ENCODE assay signal across 8 cellular contexts in genomic region chr4:105088110-105088879, GRCh38. TPM values are rescaled to one million over a fixed set of nuclear protein-coding genes. Genes with fewer than 3 reads are reported as not detected.
DNase-seq lines count a peak whose midpoint lies in the region; TF ChIP-seq lines count a peak whose summit lies in the region.

No MANE protein-coding gene starts in this region.

- no peak for TF ChIP-seq CTCF in retinal pigment epithelial cell (conservative IDR thresholded peaks at IDR 0.05; ENCODE audit: low read depth, low read length)

- no peaks in the 10 kb centered on the region for H3K36me3 ChIP-seq in HAP-1 (replicated peaks)
- no peaks in the 10 kb centered on the region for H3K36me3 ChIP-seq in SJSA1

- peaks cover 9% of the 10 kb centered on the region for H3K4me1 ChIP-seq in HAP-1
- H3K4me1 ChIP-seq in SJSA1 (replicated peaks), result peaks cover 23% of the 10 kb centered on the region

- H3K9me3 ChIP-seq in HAP-1, result no peaks in the 10 kb centered on the region
- no peaks in the 10 kb centered on the region for H3K9me3 ChIP-seq in SJSA1 (replicated peaks)

- H3K27ac ChIP-seq in SJSA1, result peak overlapping the region; percentile 87

- H3K27me3 ChIP-seq in HAP-1 (ENCODE audit: low read depth), result no peaks in the 10 kb centered on the region
- no peaks in the 10 kb centered on the region for H3K27me3 ChIP-seq in SJSA1 (replicated peaks)

- H3K4me3 ChIP-seq in HAP-1 (no peak overlapping the region), SJSA1 (peak overlapping the region; percentile 21), retinal pigment epithelial cell (ENCODE audit: low read length) (peak overlapping the region; percentile 0)

- peak; percentile 49 to 54 for DNase-seq in HAP-1 (ENCODE audit: low spot score in 2 of 2)
- peak; percentile 75 to 86 for DNase-seq in SJSA1 (ENCODE audit: low read depth in 1 of 2, low spot score in 2 of 2)
- peak; percentile 5 for DNase-seq in globus pallidus (ENCODE audit: low spot score)
- peak; percentile 97 for DNase-seq in retinal pigment epithelial cell (ENCODE audit: low read depth)
- DNase-seq in effector CD4-positive, alpha-beta T cell, result no peak
- DNase-seq in midbrain (lab: John Stamatoyannopoulos, UW), result no peak
- no peak for DNase-seq in cerebellar nuclear complex (lab: John Stamatoyannopoulos, UW)
- DNase-seq in NK-92 treated with Interleukin-12 subunit alpha and Interleukin-12 subunit beta, amount 100 ng/mL, for 24 hours (lab: John Stamatoyannopoulos, UW), result no peak

- in situ Hi-C loops in HAP-1 (cut with MboI; ENCODE audit: low sequenced_read_pairs), result no loop called here

RNA-seq across cellular contexts. Expression of gene TET2, which starts 58.4 kb away (rescaled TPM):
- 7.1 and 13.1 TPM in 2 replicates for total RNA-seq in SJSA1 (2014; rRNA removed; shearing (Covaris generic))

Comparison
In these comparisons a context has a peak if more than half of its experiments do, and no peak if none do; other contexts are left out.
1. DNase-seq: peak in HAP-1 (2 of 2), SJSA1 (2 of 2), globus pallidus (single experiment) and retinal pigment epithelial cell (single experiment); none in effector CD4-positive, alpha-beta T cell (single experiment), midbrain (single experiment), cerebellar nuclear complex (0 of 2) and NK-92 treated with Interleukin-12 subunit alpha and Interleukin-12 subunit beta, amount 100 ng/mL, for 24 hours (single experiment).